ENCODE assay signal across 16 cellular contexts in genomic region chr10:76034236-76035009, GRCh38.
A peak's percentile ranks its signal among the peaks of the same experiment; 100 is the strongest.
DNase-seq lines count a peak whose midpoint lies in the region; FAIRE-seq and TF ChIP-seq lines count a peak whose summit lies in the region.
"Had no signal": no experiment of that assay in that cellular context is flagged by ENCODE, and none has a peak within 500 bp of the region (broad histone marks: within the 10 kb centered on the region; RNA-seq: fewer than 3 reads in every experiment).

No MANE protein-coding gene starts in this region.

- no peak overlapping the region for H3K4me2 ChIP-seq in H1 (ENCODE audit: insufficient read depth in 1 of 2, low read depth in 2 of 2, low read length in 2 of 2)

- no peak overlapping the region for H3K18ac ChIP-seq in H1 (ENCODE audit: extremely low read depth, low read length)

- H2BK15ac ChIP-seq in H1 (ENCODE audit: low read length), result no peak overlapping the region

- H2BK5ac ChIP-seq in H1 (ENCODE audit: low read depth, low read length), result no peak overlapping the region; the same call in 1 of the 2 replicates

- TF ChIP-seq CTCF in H1 (IDR thresholded peaks at IDR 0.05; ENCODE audit: control extremely low read depth in 1 of 3, insufficient read depth in 1 of 3, low read depth in 1 of 3, low read length in 3 of 3) (no peak), prostate gland (IDR thresholded peaks at IDR 0.05) (no peak)

- H3K9me3 ChIP-seq in H1 (ENCODE audit: insufficient read depth in 2 of 2, low read depth in 1 of 2, low read length in 1 of 2), result peaks cover 9 to 10% of the 10 kb centered on the region in 2 experiments; a peak in 2 of 4 replicates
- no peaks in the 10 kb centered on the region for H3K9me3 ChIP-seq in prostate gland
- H3K9me3 ChIP-seq: SJCRH30 had no signal

- FAIRE-seq in H1 (lab: Jason Lieb, UNC), result no peak

- no peak overlapping the region for H2BK120ac ChIP-seq in H1 (replicated peaks; ENCODE audit: low read depth, low read length)

- no peak overlapping the region for H3K9ac ChIP-seq in H1 (replicated peaks in 1 of 4; ENCODE audit: extremely low read depth in 1 of 4, low read depth in 3 of 4, low read length in 3 of 4)

- DNase-seq in H7, result peak; percentile 39
- DNase-seq in NCI-H345 treated with DMSO at 0.1 percent for 48 hours (lab: John Stamatoyannopoulos, UW; ENCODE audit: unreplicated experiment), result peak; percentile 17
- DNase-seq in H1 (ENCODE audit: low read depth in 1 of 2, low spot score in 2 of 2), result no peak
- no peak for DNase-seq in prostate gland (ENCODE audit: low spot score)
- no peak for DNase-seq in activated effector memory CD4-positive, alpha-beta T cell treated with Interleukin-2 at 50 U/mL for 16 hours
- DNase-seq in ACHN, result no peak
- no peak for DNase-seq in anterior cingulate cortex (lab: John Stamatoyannopoulos, UW)
- DNase-seq in caudate nucleus (lab: John Stamatoyannopoulos, UW), result no peak
- DNase-seq: activated CD4-positive, alpha-beta memory T cell treated with anti-CD3 and anti-CD28 coated beads for 36 hours; aorta; CD4-positive, alpha-beta T cell; naive thymus-derived CD8-positive, alpha-beta T cell; NCI-H1694; SJCRH30; stimulated activated CD4-positive, alpha-beta T cell treated with anti-CD3 and anti-CD28 coated beads, Interleukin-4, amount 100 ng/mL, for 24 hours had no signal

- H3K27me3 ChIP-seq in H7 (ENCODE audit: control insufficient read depth, insufficient read depth, low read length) (no peaks in the 10 kb centered on the region), H1 (replicated peaks in 1 of 4; ENCODE audit: control insufficient read depth in 3 of 4, extremely low read depth in 1 of 4, insufficient read depth in 3 of 4, low read length in 3 of 4) (no peaks in the 10 kb centered on the region), prostate gland (replicated peaks; ENCODE audit: insufficient read depth) (no peaks in the 10 kb centered on the region)
- H3K27me3 ChIP-seq: SJCRH30, upper lobe of left lung had no signal

- no peak overlapping the region for H3K23ac ChIP-seq in H1 (ENCODE audit: insufficient read length)

- no peak overlapping the region for H4K5ac ChIP-seq in H1 (ENCODE audit: insufficient read length, low read depth, low read length)

- no peak overlapping the region for H3K56ac ChIP-seq in H1 (replicated peaks; ENCODE audit: insufficient read length, low read depth, low read length)

- H4K20me1 ChIP-seq in H1 (replicated peaks in 1 of 2; ENCODE audit: control insufficient read depth in 1 of 2, insufficient read depth in 2 of 2, low read length in 2 of 2), result no peaks in the 10 kb centered on the region

- intact Hi-C loops in prostate gland (cut with DNase I), result loop anchor here (5.0 to 10.0 kb wide), 3 partner anchors 53 to 370 kb away; no protein-coding TSS in a partner anchor

- no peak overlapping the region for H3K4me3 ChIP-seq in H7 (ENCODE audit: insufficient read depth, low read depth, low read length)
- H3K4me3 ChIP-seq in H1 (ENCODE audit: extremely low read depth in 1 of 4, insufficient read depth in 2 of 4, low read depth in 3 of 4, low read length in 4 of 4), result no peak overlapping the region
- H3K4me3 ChIP-seq in prostate gland, result no peak overlapping the region
- H3K4me3 ChIP-seq: SJCRH30, upper lobe of left lung had no signal

- H3K4me1 ChIP-seq in H1 (replicated peaks in 1 of 4; ENCODE audit: control insufficient read depth in 3 of 4, insufficient read depth in 4 of 4, low read length in 3 of 4) (peaks cover 0 to 3% (median under 1%) of the 10 kb centered on the region in 4 experiments; a peak in 2 of 7 replicates), prostate gland (replicated peaks) (peaks cover 4% of the 10 kb centered on the region)
- H3K4me1 ChIP-seq: SJCRH30 had no signal

- no peak overlapping the region for H2BK20ac ChIP-seq in H1 (ENCODE audit: low read length)

- no peak for TF ChIP-seq RAD21 in H1 (IDR thresholded peaks at IDR 0.05 in 1 of 2, conservative IDR thresholded peaks at IDR 0.05 in 1 of 2; ENCODE audit: low read depth in 2 of 2, low read length in 2 of 2)

- no peaks in the 10 kb centered on the region for H3K79me2 ChIP-seq in H1 (ENCODE audit: control insufficient read depth in 1 of 2, insufficient read depth in 2 of 2, low read length in 2 of 2)

- CTCF ChIA-PET in H1 (lab: Charles Lee; ENCODE audit: partially characterized antibody), result interaction anchor here (0.5 to 4.7 kb wide), 9 partner anchors 8 to 639 kb away, joined by 3 to 44 read pairs (median 4); no protein-coding TSS in a partner anchor

- H3K27ac ChIP-seq in H1 (ENCODE audit: low read depth, low read length), result no peak overlapping the region
- H3K27ac ChIP-seq in prostate gland, result peak overlapping the region; percentile 32 to 69
- no peak overlapping the region for H3K27ac ChIP-seq in caudate nucleus (ENCODE audit: low read depth, low read length)
- H3K27ac ChIP-seq: SJCRH30 had no signal

- in situ Hi-C loops in ACHN (cut with HindIII; ENCODE audit: low pct_ligation_motif_present, low pct_unique_long_range_greater_than_20kb, low sequenced_read_pairs), result loop anchor here (25.0 kb wide), 1 partner anchor 278 kb away; no protein-coding TSS in a partner anchor

- 0 out of 2 replicates have a peak overlapping the region, but pooled peaks have one; percentile 60 for H2AK5ac ChIP-seq in H1 (ENCODE audit: low read depth, low read length)

- no peak for TF ChIP-seq EP300 in H1 (IDR thresholded peaks at IDR 0.05; ENCODE audit: borderline replicate concordance in 1 of 2, low read depth in 2 of 2, low read length in 2 of 2)

- H3K23me2 ChIP-seq in H1 (ENCODE audit: low read depth, low read length), result no peaks in the 10 kb centered on the region

- H3K4ac ChIP-seq in H1 (replicated peaks; ENCODE audit: insufficient read length, low read depth, low read length), result no peak overlapping the region

- H3K79me1 ChIP-seq in H1 (ENCODE audit: low read depth, low read length), result no peaks in the 10 kb centered on the region

- H2AFZ ChIP-seq in H1 (ENCODE audit: low read length), result no peak overlapping the region

- POLR2A ChIA-PET in H1 (lab: Charles Lee; ENCODE audit: partially characterized antibody), result no interaction called here

- no peak overlapping the region for H2BK12ac ChIP-seq in H1 (ENCODE audit: low read depth, low read length)

- no peak overlapping the region for H3K14ac ChIP-seq in H1 (ENCODE audit: insufficient read length)

- H3K36me3 ChIP-seq in H7 (replicated peaks; ENCODE audit: control insufficient read depth, insufficient read depth, low read length), result no peaks in the 10 kb centered on the region
- H3K36me3 ChIP-seq in H1 (ENCODE audit: control insufficient read depth in 2 of 4, insufficient read depth in 4 of 4, low read length in 3 of 4), result no peaks in the 10 kb centered on the region; a peak in 1 of 8 replicates
- no peaks in the 10 kb centered on the region for H3K36me3 ChIP-seq in prostate gland
- H3K36me3 ChIP-seq: SJCRH30, upper lobe of left lung had no signal

- no peak overlapping the region for H4K91ac ChIP-seq in H1 (replicated peaks; ENCODE audit: insufficient read length, low read length)

- WGBS in H1 (ENCODE audit: extremely low coverage in 1 of 2, insufficient coverage in 1 of 2, insufficient read length in 1 of 2, insufficient replicate concordance in 2 of 2, low coverage in 1 of 2, low lambda C conversion rate in 2 of 2, missing lambda C conversion rate in 1 of 2), 2 experiments, result 92% methylated on average over 22 of the region's 22 CpGs; no CpG with 5 or more reads in 1 of the 2 experiments
- WGBS in prostate gland, result 51% methylated on average over 22 of the region's 22 CpGs

- TF ChIP-seq POLR2A in H1 (IDR thresholded peaks at IDR 0.05; ENCODE audit: control extremely low read depth in 1 of 2, low read depth in 2 of 2, low read length in 2 of 2), result no peak
- no peak for TF ChIP-seq POLR2A in prostate gland (IDR thresholded peaks at IDR 0.05)

- H4K8ac ChIP-seq in H1 (ENCODE audit: extremely low read depth, insufficient read depth, low read length), result no peak overlapping the region

TF ChIP-seq in H1, 55 proteins besides CTCF, POLR2A, EP300 and RAD21:
- no peak for TF ChIP-seq GTF2F1 (IDR thresholded peaks at IDR 0.05; ENCODE audit: borderline replicate concordance, low read depth, low read length)
- TF ChIP-seq, protein P1, sequence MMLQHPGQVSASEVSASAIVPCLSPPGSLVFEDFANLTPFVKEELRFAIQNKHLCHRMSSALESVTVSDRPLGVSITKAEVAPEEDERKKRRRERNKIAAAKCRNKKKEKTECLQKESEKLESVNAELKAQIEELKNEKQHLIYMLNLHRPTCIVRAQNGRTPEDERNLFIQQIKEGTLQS (IDR thresholded peaks at IDR 0.05; ENCODE audit: insufficient read depth, low read depth, low read length), result no peak
- no peak for TF ChIP-seq CTBP2 (IDR thresholded peaks at IDR 0.05; ENCODE audit: borderline replicate concordance, insufficient read depth, insufficient read length, low read length)
- TF ChIP-seq POU5F1 (IDR thresholded peaks at IDR 0.05; ENCODE audit: low read depth, low read length), result no peak
- no peak for TF ChIP-seq TAF1 (IDR thresholded peaks at IDR 0.05; ENCODE audit: low read depth, low read length)
- TF ChIP-seq SP1 (IDR thresholded peaks at IDR 0.05; ENCODE audit: low read depth, low read length), result no peak
- no peak for TF ChIP-seq USF2 (IDR thresholded peaks at IDR 0.05; ENCODE audit: low read length)
- TF ChIP-seq CHD2 (IDR thresholded peaks at IDR 0.05; ENCODE audit: low read length), result no peak
- no peak for TF ChIP-seq EGR1 (IDR thresholded peaks at IDR 0.05; ENCODE audit: borderline replicate concordance, low read depth, low read length)
- TF ChIP-seq SIN3A (conservative IDR thresholded peaks at IDR 0.05 in 1 of 2, IDR thresholded peaks at IDR 0.05 in 1 of 2; ENCODE audit: low read depth in 1 of 2, low read length in 2 of 2), result no peak
- TF ChIP-seq SAP30 (IDR thresholded peaks at IDR 0.05; ENCODE audit: insufficient read depth, insufficient replicate concordance, low read length), result no peak
- TF ChIP-seq HDAC6 (IDR thresholded peaks at IDR 0.05; ENCODE audit: low read depth, low read length), result no peak
- TF ChIP-seq SP4 (IDR thresholded peaks at IDR 0.05; ENCODE audit: low read length), result no peak
- no peak for TF ChIP-seq BCL11A (IDR thresholded peaks at IDR 0.05; ENCODE audit: low read depth in 2 of 2, low read length in 2 of 2)

Comparison
In these comparisons a context has a peak if more than half of its experiments do, and no peak if none do; other contexts are left out.
1. DNase-seq: peak in H7 (single experiment) and NCI-H345 treated with DMSO at 0.1 percent for 48 hours (single experiment); none in H1 (0 of 2), prostate gland (single experiment), activated effector memory CD4-positive, alpha-beta T cell treated with Interleukin-2 at 50 U/mL for 16 hours (single experiment), ACHN (single experiment), anterior cingulate cortex (0 of 58) and caudate nucleus (0 of 61).
2. H3K27ac ChIP-seq: peak in prostate gland (2 of 2); none in H1 (single experiment) and caudate nucleus (single experiment).